2 cellular contexts compared by ENCODE assay signal in the genomic region with DNA sequence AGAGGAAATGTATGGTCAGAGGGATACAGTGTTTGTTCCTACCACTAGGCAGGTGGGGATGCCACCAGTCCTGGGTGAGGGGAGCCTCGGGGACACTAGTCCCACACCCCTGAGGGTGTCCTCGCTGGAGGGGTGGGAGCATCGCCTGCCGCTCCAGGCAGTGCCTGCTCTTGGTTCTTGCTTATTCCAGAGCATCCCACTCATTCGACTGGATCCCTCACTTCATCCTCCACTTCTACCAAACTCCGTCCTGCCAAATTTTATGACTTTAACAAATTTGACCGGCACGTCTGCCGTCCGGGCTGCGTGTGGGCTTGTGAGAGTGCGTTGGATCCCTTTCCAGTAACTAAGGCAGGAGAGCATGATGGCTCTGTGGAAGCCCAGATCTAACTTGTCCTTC.
TF ChIP-seq lines count a peak whose summit lies in the region.

No MANE protein-coding gene starts in this region.

TF ChIP-seq in liver, 16 proteins besides CTCF, POLR2A, EP300 and RAD21:
- TF ChIP-seq HNF4A (conservative IDR thresholded peaks at IDR 0.05), result no peak
- TF ChIP-seq NR2F2 (IDR thresholded peaks at IDR 0.05), result no peak
- no peak for TF ChIP-seq SP1 (IDR thresholded peaks at IDR 0.05)
- TF ChIP-seq EGR1 (IDR thresholded peaks at IDR 0.05; ENCODE audit: low read depth in 2 of 2), result no peak
- TF ChIP-seq, protein P1, sequence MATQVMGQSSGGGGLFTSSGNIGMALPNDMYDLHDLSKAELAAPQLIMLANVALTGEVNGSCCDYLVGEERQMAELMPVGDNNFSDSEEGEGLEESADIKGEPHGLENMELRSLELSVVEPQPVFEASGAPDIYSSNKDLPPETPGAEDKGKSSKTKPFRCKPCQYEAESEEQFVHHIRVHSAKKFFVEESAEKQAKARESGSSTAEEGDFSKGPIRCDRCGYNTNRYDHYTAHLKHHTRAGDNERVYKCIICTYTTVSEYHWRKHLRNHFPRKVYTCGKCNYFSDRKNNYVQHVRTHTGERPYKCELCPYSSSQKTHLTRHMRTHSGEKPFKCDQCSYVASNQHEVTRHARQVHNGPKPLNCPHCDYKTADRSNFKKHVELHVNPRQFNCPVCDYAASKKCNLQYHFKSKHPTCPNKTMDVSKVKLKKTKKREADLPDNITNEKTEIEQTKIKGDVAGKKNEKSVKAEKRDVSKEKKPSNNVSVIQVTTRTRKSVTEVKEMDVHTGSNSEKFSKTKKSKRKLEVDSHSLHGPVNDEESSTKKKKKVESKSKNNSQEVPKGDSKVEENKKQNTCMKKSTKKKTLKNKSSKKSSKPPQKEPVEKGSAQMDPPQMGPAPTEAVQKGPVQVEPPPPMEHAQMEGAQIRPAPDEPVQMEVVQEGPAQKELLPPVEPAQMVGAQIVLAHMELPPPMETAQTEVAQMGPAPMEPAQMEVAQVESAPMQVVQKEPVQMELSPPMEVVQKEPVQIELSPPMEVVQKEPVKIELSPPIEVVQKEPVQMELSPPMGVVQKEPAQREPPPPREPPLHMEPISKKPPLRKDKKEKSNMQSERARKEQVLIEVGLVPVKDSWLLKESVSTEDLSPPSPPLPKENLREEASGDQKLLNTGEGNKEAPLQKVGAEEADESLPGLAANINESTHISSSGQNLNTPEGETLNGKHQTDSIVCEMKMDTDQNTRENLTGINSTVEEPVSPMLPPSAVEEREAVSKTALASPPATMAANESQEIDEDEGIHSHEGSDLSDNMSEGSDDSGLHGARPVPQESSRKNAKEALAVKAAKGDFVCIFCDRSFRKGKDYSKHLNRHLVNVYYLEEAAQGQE (IDR thresholded peaks at IDR 0.05), result no peak
- TF ChIP-seq RXRA (IDR thresholded peaks at IDR 0.05), result no peak
- TF ChIP-seq YY1 (IDR thresholded peaks at IDR 0.05), result no peak
- no peak for TF ChIP-seq GABPA (IDR thresholded peaks at IDR 0.05 in 1 of 2, conservative IDR thresholded peaks at IDR 0.05 in 1 of 2)
- no peak for TF ChIP-seq ZBTB33 (IDR thresholded peaks at IDR 0.05)
- TF ChIP-seq, protein P2, sequence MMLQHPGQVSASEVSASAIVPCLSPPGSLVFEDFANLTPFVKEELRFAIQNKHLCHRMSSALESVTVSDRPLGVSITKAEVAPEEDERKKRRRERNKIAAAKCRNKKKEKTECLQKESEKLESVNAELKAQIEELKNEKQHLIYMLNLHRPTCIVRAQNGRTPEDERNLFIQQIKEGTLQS (IDR thresholded peaks at IDR 0.05), result no peak
- TF ChIP-seq FOXA1 (IDR thresholded peaks at IDR 0.05), result no peak
- no peak for TF ChIP-seq TAF1 (conservative IDR thresholded peaks at IDR 0.05)
- TF ChIP-seq MAX (IDR thresholded peaks at IDR 0.05), result no peak
- no peak for TF ChIP-seq FOXA2 (IDR thresholded peaks at IDR 0.05)
- TF ChIP-seq HNF4G (IDR thresholded peaks at IDR 0.05), result no peak
- TF ChIP-seq JUND (IDR thresholded peaks at IDR 0.05), result no peak

TF ChIP-seq in HepG2, 621 proteins besides CTCF, POLR2A, EP300 and RAD21:
- TF ChIP-seq HDAC2 (CRISPR knock-in tag; IDR thresholded peaks at IDR 0.05) (no peak), HNRNPUL1 (IDR thresholded peaks at IDR 0.05; ENCODE audit: low read depth, low read length) (no peak), HNRNPLL (IDR thresholded peaks at IDR 0.05; ENCODE audit: low read depth, low read length, poor library complexity, severe bottlenecking) (no peak), PHF5A (CRISPR knock-in tag; IDR thresholded peaks at IDR 0.05; ENCODE audit: low read depth, unreplicated experiment) (no peak), FLYWCH1 (CRISPR knock-in tag; IDR thresholded peaks at IDR 0.05) (no peak), ELF4 (CRISPR knock-in tag; IDR thresholded peaks at IDR 0.05; ENCODE audit: borderline replicate concordance) (no peak), TBX3 (IDR thresholded peaks at IDR 0.05; ENCODE audit: borderline replicate concordance) (no peak), TFE3 (CRISPR knock-in tag; IDR thresholded peaks at IDR 0.05) (no peak), CEBPB (IDR thresholded peaks at IDR 0.05; ENCODE audit: borderline replicate concordance, low read depth, low read length) (no peak), ZNF784 (CRISPR knock-in tag; IDR thresholded peaks at IDR 0.05; ENCODE audit: borderline replicate concordance) (no peak), STAG1 (CRISPR knock-in tag; IDR thresholded peaks at IDR 0.05) (no peak), CEBPG (CRISPR knock-in tag; IDR thresholded peaks at IDR 0.05) (no peak), ZNF333 (CRISPR knock-in tag; IDR thresholded peaks at IDR 0.05; ENCODE audit: borderline replicate concordance) (no peak), ZNF687 (CRISPR knock-in tag; IDR thresholded peaks at IDR 0.05) (no peak), CBX5 (CRISPR knock-in tag; IDR thresholded peaks at IDR 0.05; ENCODE audit: borderline replicate concordance) (no peak), TRIM24 (CRISPR knock-in tag; IDR thresholded peaks at IDR 0.05) (no peak), TGIF2 (CRISPR knock-in tag; IDR thresholded peaks at IDR 0.05) (no peak)
- TF ChIP-seq, protein P2 (CRISPR knock-in tag; IDR thresholded peaks at IDR 0.05), result no peak
